In genomic region chr3:9600597-9600996, GRCh38 we compare ENCODE assay signal across 11 cellular contexts. TPM values are rescaled to one million over a fixed set of nuclear protein-coding genes. Genes with fewer than 3 reads are reported as not detected.
A peak's percentile ranks its signal among the peaks of the same experiment; 100 is the strongest.
DNase-seq lines count a peak whose midpoint lies in the region; ATAC-seq and TF ChIP-seq lines count a peak whose summit lies in the region.
"Had no signal": no experiment of that assay in that cellular context is flagged by ENCODE, and none has a peak within 500 bp of the region (broad histone marks: within the 10 kb centered on the region; RNA-seq: fewer than 3 reads in every experiment).

No MANE protein-coding gene starts in this region.

- no peaks in the 10 kb centered on the region for H3K4me1 Mint-ChIP-seq in MCF 10A (ENCODE audit: insufficient read depth, unreplicated experiment)
- H3K4me1 Mint-ChIP-seq: nephron had no signal

- intact Hi-C loops in MCF 10A (cut with micrococcal nuclease) (no loop called here), body of pancreas (cut with DNase I) (no loop called here), right lobe of liver (cut with DNase I) (no loop called here)

- H3K36me3 Mint-ChIP-seq in MCF 10A (ENCODE audit: insufficient read depth, unreplicated experiment), result no peaks in the 10 kb centered on the region

- in situ Hi-C loops in T47D (cut with HindIII; ENCODE audit: low pct_unique_long_range_greater_than_20kb, low sequenced_read_pairs), result no loop called here

- TF ChIP-seq POLR2A in body of pancreas (IDR thresholded peaks at IDR 0.05) (no peak), right lobe of liver (IDR thresholded peaks at IDR 0.05) (no peak)

- no peaks in the 10 kb centered on the region for H3K9me3 Mint-ChIP-seq in MCF 10A (ENCODE audit: unreplicated experiment)

- H3K9me3 ChIP-seq in body of pancreas (peaks cover 0 to 7% (median 0%) of the 10 kb centered on the region in 3 donors), right lobe of liver (no peaks in the 10 kb centered on the region)

- H3K4me3 Mint-ChIP-seq in MCF 10A (ENCODE audit: unreplicated experiment), result no peak overlapping the region

- H3K4me1 ChIP-seq in body of pancreas (peaks cover 20% of the 10 kb centered on the region), right lobe of liver (no peaks in the 10 kb centered on the region)

- H3K27ac ChIP-seq in body of pancreas, result peak overlapping the region in 2 of 4 donors; percentile 50 to 52
- H3K27ac ChIP-seq in right lobe of liver, result no peak overlapping the region

- POLR2A ChIA-PET in MCF 10A (lab: Yijun Ruan, JAX), result no interaction called here

- no TSS peak for BruUV-seq in MCF 10A (replicated peaks; lab: Mats Ljungman, UMichigan)

- CTCF ChIA-PET in MCF 10A (lab: Yijun Ruan, JAX), result no interaction called here

- peak; percentile 83 for ATAC-seq in body of pancreas
- peak in 3 of 4 donors; percentile 49 to 52 (median 50) for ATAC-seq in right lobe of liver
- ATAC-seq in HG03520 (IDR thresholded peaks at IDR 0.05; ENCODE audit: unreplicated experiment), result no peak
- no peak for ATAC-seq in HG02981 (IDR thresholded peaks at IDR 0.05; ENCODE audit: unreplicated experiment)
- no peak for ATAC-seq in GM18517 (IDR thresholded peaks at IDR 0.05; ENCODE audit: unreplicated experiment)

- DNase-seq in T47D (ENCODE audit: low read depth in 1 of 2, low spot score in 1 of 2) (peak; percentile 21 to 54), MCF 10A (ENCODE audit: unreplicated experiment) (no peak), body of pancreas (peak; percentile 59 to 73 (median 64)), right lobe of liver (peak in 2 of 3 donors; percentile 29 to 54), NOMO-1 treated with DMSO at 0.1 percent for 48 hours (lab: John Stamatoyannopoulos, UW; ENCODE audit: unreplicated experiment) (no peak)
- DNase-seq: DND-41 had no signal

- WGBS in body of pancreas, 2 donors, result 0 to 4% methylated on average over 6 to 37 of the region's 42 CpGs
- no CpG with 5 or more reads among the region's 42 CpGs for WGBS in right lobe of liver (ENCODE audit: insufficient coverage, low coverage, low lambda C conversion rate, missing lambda C conversion rate)

- H3K36me3 ChIP-seq in body of pancreas (replicated peaks in 1 of 2; ENCODE audit: insufficient read depth in 1 of 2, low read depth in 2 of 2), result no peaks in the 10 kb centered on the region
- H3K36me3 ChIP-seq in right lobe of liver, result no peaks in the 10 kb centered on the region

- TF ChIP-seq CTCF in MCF 10A (IDR thresholded peaks at IDR 0.05; ENCODE audit: unreplicated experiment) (no peak), body of pancreas (IDR thresholded peaks at IDR 0.05) (no peak), right lobe of liver (IDR thresholded peaks at IDR 0.05) (no peak)

- H3K4me3 ChIP-seq in body of pancreas (no peak overlapping the region), right lobe of liver (no peak overlapping the region)

- H3K27ac Mint-ChIP-seq in MCF 10A (ENCODE audit: low read depth, unreplicated experiment), result no peak overlapping the region
- H3K27ac Mint-ChIP-seq: nephron had no signal

- H3K27me3 Mint-ChIP-seq in MCF 10A (ENCODE audit: insufficient read depth, unreplicated experiment), result peaks cover 4% of the 10 kb centered on the region

- H3K27me3 ChIP-seq in body of pancreas (no peaks in the 10 kb centered on the region), right lobe of liver (no peaks in the 10 kb centered on the region)

RNA-seq across cellular contexts. Expression of gene LHFPL4, which starts 47.0 kb away (rescaled TPM):
- total RNA-seq in MCF 10A (2022), result not detected in 2 replicates
- total RNA-seq in body of pancreas, result under 1 TPM; 0.52 to 0.66 TPM
- under 1 TPM in 1 of 6 experiments, not detected in 5; 0.07 TPM for total RNA-seq in right lobe of liver
- total RNA-seq: HT1080 had no signal

RNA-seq across cellular contexts. Expression of gene MTMR14, which starts 48.7 kb away (rescaled TPM):
- 31.3 and 32.8 TPM in 2 replicates for total RNA-seq in MCF 10A (2022)
- 10 to 100 TPM; 15.2 to 16.3 TPM for total RNA-seq in body of pancreas
- total RNA-seq in right lobe of liver, result 10 to 100 TPM; 15.8 to 20.0 (median 18.8) TPM

Comparison
In these comparisons a context has a peak if more than half of its experiments do, and no peak if none do; other contexts are left out.
1. DNase-seq: peak in T47D (2 of 2), body of pancreas (4 of 4) and right lobe of liver (2 of 3); none in MCF 10A (single experiment) and NOMO-1 treated with DMSO at 0.1 percent for 48 hours (single experiment).
2. ATAC-seq: peak in body of pancreas (single experiment) and right lobe of liver (3 of 4); none in HG03520 (single experiment), HG02981 (single experiment) and GM18517 (single experiment).